1 cellular context compared by ENCODE assay signal in genomic region chr1:28648493-28649238, GRCh38.
A peak's percentile ranks its signal among the peaks of the same experiment; 100 is the strongest.
TF ChIP-seq lines count a peak whose summit lies in the region.

Gene RNU11, plus strand, starts transcription at chr1:28648600.

TF ChIP-seq in HepG2, 621 proteins besides CTCF, POLR2A, EP300 and RAD21 (continued from another document and continues in another):
- TF ChIP-seq ZNF142 (CRISPR knock-in tag; IDR thresholded peaks at IDR 0.05) (no peak), U2AF2 (IDR thresholded peaks at IDR 0.05; ENCODE audit: low read depth, low read length) (no peak), ZBTB39 (CRISPR knock-in tag; IDR thresholded peaks at IDR 0.05) (no peak), BCL6 (CRISPR knock-in tag; IDR thresholded peaks at IDR 0.05) (peak; percentile 80), PCBP2 (optimal IDR thresholded peaks at IDR 0.05; ENCODE audit: low read depth, low read length, poor library complexity, severe bottlenecking) (peak; percentile 62), SMC3 (IDR thresholded peaks at IDR 0.05; ENCODE audit: low read length) (no peak), SMAD1 (CRISPR knock-in tag; IDR thresholded peaks at IDR 0.05; ENCODE audit: borderline replicate concordance, low read depth) (peak; percentile 93), ZFP36 (IDR thresholded peaks at IDR 0.05; ENCODE audit: borderline replicate concordance, low read depth, low read length, partially characterized antibody) (no peak), PRDM4 (CRISPR knock-in tag; IDR thresholded peaks at IDR 0.05; ENCODE audit: borderline replicate concordance) (no peak; the same call in 1 of the 2 replicates), SIN3B (IDR thresholded peaks at IDR 0.05; ENCODE audit: low read length) (peak; percentile 71), CENPX (CRISPR knock-in tag; IDR thresholded peaks at IDR 0.05) (no peak), MXI1 (IDR thresholded peaks at IDR 0.05; ENCODE audit: borderline replicate concordance, low read depth, low read length) (peak; percentile 66; the same call in 2 of the 3 replicates), GPN1 (CRISPR knock-in tag; IDR thresholded peaks at IDR 0.05; ENCODE audit: borderline replicate concordance) (peak; percentile 87; the same call in 1 of the 2 replicates), ZNF775 (CRISPR knock-in tag; IDR thresholded peaks at IDR 0.05; ENCODE audit: borderline replicate concordance) (peak; percentile 76; the same call in 1 of the 2 replicates), KDM5B (CRISPR knock-in tag; IDR thresholded peaks at IDR 0.05; ENCODE audit: borderline replicate concordance) (no peak; the same call in none of the 2 replicates), ZNF224 (CRISPR knock-in tag; IDR thresholded peaks at IDR 0.05) (peak; percentile 78; the same call in 1 of the 2 replicates), ISL2 (CRISPR knock-in tag; IDR thresholded peaks at IDR 0.05) (peak; percentile 87), TEAD2 (CRISPR knock-in tag; IDR thresholded peaks at IDR 0.05) (no peak), AHDC1 (CRISPR knock-in tag; IDR thresholded peaks at IDR 0.05; ENCODE audit: borderline replicate concordance) (no peak), NR2F1 (CRISPR knock-in tag; IDR thresholded peaks at IDR 0.05) (peak in 1 of 2 experiments; percentile 57; a peak in 2 of 4 replicates), TBP (CRISPR knock-in tag; IDR thresholded peaks at IDR 0.05) (no peak), ZBTB33 (CRISPR knock-in tag; IDR thresholded peaks at IDR 0.05) (peak; percentile 84; the same call in 1 of the 2 replicates), ZNF746 (CRISPR knock-in tag; IDR thresholded peaks at IDR 0.05) (peak; percentile 89; the same call in 1 of the 2 replicates), ZNF569 (CRISPR knock-in tag; IDR thresholded peaks at IDR 0.05; ENCODE audit: borderline replicate concordance) (no peak), ZNF232 (CRISPR knock-in tag; IDR thresholded peaks at IDR 0.05; ENCODE audit: borderline replicate concordance) (peak; percentile 92; the same call in 1 of the 2 replicates), ATF5 (CRISPR knock-in tag; IDR thresholded peaks at IDR 0.05; ENCODE audit: low read depth) (no peak), ZNF432 (CRISPR knock-in tag; IDR thresholded peaks at IDR 0.05; ENCODE audit: borderline replicate concordance) (no peak), SCMH1 (CRISPR knock-in tag; IDR thresholded peaks at IDR 0.05; ENCODE audit: borderline replicate concordance) (no peak), BATF2 (CRISPR knock-in tag; IDR thresholded peaks at IDR 0.05) (no peak; the same call in 1 of the 2 replicates), ZNF614 (CRISPR knock-in tag; IDR thresholded peaks at IDR 0.05; ENCODE audit: borderline replicate concordance) (peak; percentile 95), KAT8 (CRISPR knock-in tag; IDR thresholded peaks at IDR 0.05) (peak; percentile 79), ZNF589 (CRISPR knock-in tag; conservative IDR thresholded peaks at IDR 0.05) (peak; percentile 69; the same call in 1 of the 2 replicates), GMEB1 (CRISPR knock-in tag; IDR thresholded peaks at IDR 0.05; ENCODE audit: borderline replicate concordance) (peak; percentile 79; the same call in 1 of the 2 replicates)
